30 cellular contexts compared by ENCODE assay signal in the genomic region with DNA sequence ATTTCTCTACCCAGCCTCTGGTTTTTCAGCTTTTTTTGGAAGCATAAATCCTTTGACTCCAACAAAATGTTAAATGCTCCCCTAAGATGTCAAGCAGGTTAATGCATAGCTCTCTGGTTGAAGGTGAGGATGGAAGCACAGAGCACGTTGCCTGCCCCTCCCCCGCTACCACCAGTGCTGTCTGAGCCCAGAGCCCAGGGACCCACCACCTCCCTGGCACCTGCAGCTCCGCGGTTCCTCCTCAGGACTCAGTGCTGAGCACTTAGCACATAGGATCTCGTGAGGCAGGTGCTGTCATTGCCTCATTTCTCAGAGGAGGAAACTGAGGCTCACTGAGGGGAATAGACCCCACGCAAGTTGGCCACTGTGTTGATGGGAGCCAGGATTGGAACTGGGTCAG. TPM values are rescaled to one million over a fixed set of nuclear protein-coding genes. Genes with fewer than 3 reads are reported as not detected.
"Had no signal": no experiment of that assay in that cellular context is flagged by ENCODE, and none has a peak within 500 bp of the region (broad histone marks: within the 10 kb centered on the region; RNA-seq: fewer than 3 reads in every experiment).

No MANE protein-coding gene starts in this region.

- H3K4me1 Mint-ChIP-seq: activated CD4-positive, alpha-beta memory T cell treated with anti-CD3 and anti-CD28 coated beads, Interleukin-2, amount 10 ng/mL, durations not matched to agents 7 days and 5 days; activated CD4-positive, alpha-beta T cell treated with anti-CD3 and anti-CD28 coated beads, Interleukin-2, amount 10 ng/mL, durations not matched to agents 7 days and 5 days; activated naive CD4-positive, alpha-beta T cell treated with anti-CD3 and anti-CD28 coated beads, Interleukin-2, amount 10 ng/mL, durations not matched to agents 7 days and 5 days; T-cell had no signal

- H3K36me3 ChIP-seq: gastrocnemius medialis had no signal

- ATAC-seq: activated naive CD4-positive, alpha-beta T cell treated with anti-CD3 and anti-CD28 coated beads, Interleukin-2, amount 50 U/mL, for 72 hours; activated T-cell treated with anti-CD3 and anti-CD28 coated beads, Interleukin-2, amount 50 U/mL, for 72 hours; body of pancreas; effector memory CD8-positive, alpha-beta T cell; foreskin keratinocyte; gastrocnemius medialis; heart right ventricle; T-cell had no signal

- H3K27me3 ChIP-seq: body of pancreas, esophagus muscularis mucosa, foreskin keratinocyte, gastrocnemius medialis, heart right ventricle had no signal

- H3K27ac ChIP-seq: body of pancreas, esophagus muscularis mucosa, foreskin keratinocyte, heart right ventricle had no signal

- H3K4me3 Mint-ChIP-seq: activated CD4-positive, alpha-beta memory T cell treated with anti-CD3 and anti-CD28 coated beads, Interleukin-2, amount 10 ng/mL, durations not matched to agents 7 days and 5 days; activated CD4-positive, alpha-beta T cell treated with anti-CD3 and anti-CD28 coated beads, Interleukin-2, amount 10 ng/mL, durations not matched to agents 7 days and 5 days; activated naive CD4-positive, alpha-beta T cell treated with anti-CD3 and anti-CD28 coated beads, Interleukin-2, amount 10 ng/mL, durations not matched to agents 7 days and 5 days; activated T-cell treated with anti-CD3 and anti-CD28 coated beads, Interleukin-2, amount 50 U/mL, for 24 hours; activated T-cell treated with anti-CD3 and anti-CD28 coated beads, Interleukin-2, amount 50 U/mL, for 72 hours; effector memory CD8-positive, alpha-beta T cell; T-cell; T-helper 1 cell treated with Interleukin-12 subunit alpha and Interleukin-12 subunit beta and Interleukin-4 antibody, amounts not matched to agents 30 μg/mL and 1 μg/mL, for 36 hours had no signal

- H3K27ac Mint-ChIP-seq: activated CD4-positive, alpha-beta memory T cell treated with anti-CD3 and anti-CD28 coated beads, Interleukin-2, amount 10 ng/mL, durations not matched to agents 7 days and 5 days; activated CD4-positive, alpha-beta T cell treated with anti-CD3 and anti-CD28 coated beads, Interleukin-2, amount 10 ng/mL, durations not matched to agents 7 days and 5 days; activated naive CD4-positive, alpha-beta T cell treated with anti-CD3 and anti-CD28 coated beads, Interleukin-2, amount 10 ng/mL, durations not matched to agents 7 days and 5 days; activated naive CD4-positive, alpha-beta T cell treated with anti-CD3 and anti-CD28 coated beads, Interleukin-2, amount 50 U/mL, for 72 hours; activated T-cell treated with anti-CD3 and anti-CD28 coated beads, Interleukin-2, amount 50 U/mL, for 24 hours; activated T-cell treated with anti-CD3 and anti-CD28 coated beads, Interleukin-2, amount 50 U/mL, for 72 hours; T-cell; T-helper 1 cell treated with Interleukin-12 subunit alpha and Interleukin-12 subunit beta and Interleukin-4 antibody, amounts not matched to agents 30 μg/mL and 1 μg/mL, for 36 hours had no signal

- H3K27me3 Mint-ChIP-seq: activated CD4-positive, alpha-beta memory T cell treated with anti-CD3 and anti-CD28 coated beads, Interleukin-2, amount 10 ng/mL, durations not matched to agents 7 days and 5 days; activated CD4-positive, alpha-beta T cell treated with anti-CD3 and anti-CD28 coated beads, Interleukin-2, amount 10 ng/mL, durations not matched to agents 7 days and 5 days; activated naive CD4-positive, alpha-beta T cell treated with anti-CD3 and anti-CD28 coated beads, Interleukin-2, amount 10 ng/mL, durations not matched to agents 7 days and 5 days; activated T-cell treated with anti-CD3 and anti-CD28 coated beads, Interleukin-2, amount 50 U/mL, for 24 hours; effector memory CD8-positive, alpha-beta T cell; T-cell had no signal

- H3K9me3 Mint-ChIP-seq: activated CD4-positive, alpha-beta memory T cell treated with anti-CD3 and anti-CD28 coated beads, Interleukin-2, amount 10 ng/mL, durations not matched to agents 7 days and 5 days; effector memory CD8-positive, alpha-beta T cell; T-helper 1 cell treated with Interleukin-12 subunit alpha and Interleukin-12 subunit beta and Interleukin-4 antibody, amounts not matched to agents 30 μg/mL and 1 μg/mL, for 36 hours had no signal

- H3K4me3 ChIP-seq: body of pancreas, esophagus muscularis mucosa, gastrocnemius medialis, heart right ventricle had no signal

- DNase-seq: activated CD4-positive, alpha-beta memory T cell treated with anti-CD3 and anti-CD28 coated beads, Interleukin-2, amount 10 ng/mL, durations not matched to agents 7 days and 5 days; activated CD4-positive, alpha-beta T cell treated with anti-CD3 and anti-CD28 coated beads for 1 hour; activated CD4-positive, alpha-beta T cell treated with anti-CD3 and anti-CD28 coated beads for 4 hours; activated CD4-positive, alpha-beta T cell treated with anti-CD3 and anti-CD28 coated beads, Interleukin-2, amount 10 ng/mL, durations not matched to agents 7 days and 5 days; activated CD4-positive, alpha-beta T cell treated with anti-CD3 and anti-CD28 coated beads, Interleukin-2, amount 50 U/mL, for 4 hours; activated CD8-positive, alpha-beta memory T cell treated with anti-CD3 and anti-CD28 coated beads, Interleukin-2, amount 50 U/mL, for 48 hours; activated gamma-delta T cell; activated naive CD4-positive, alpha-beta T cell; activated naive CD4-positive, alpha-beta T cell treated with anti-CD3 and anti-CD28 coated beads, Interleukin-2, amount 10 ng/mL, durations not matched to agents 7 days and 5 days; activated T-cell treated with anti-CD3 and anti-CD28 coated beads for 4 hours; activated T-cell treated with anti-CD3 and anti-CD28 coated beads, Interleukin-2, amount 50 U/mL, for 24 hours; activated T-cell treated with anti-CD3 and anti-CD28 coated beads, Interleukin-2, amount 50 U/mL, for 72 hours; amniotic stem cell; aorta; body of pancreas; caudate nucleus; cortex of kidney; dermis blood vessel endothelial cell; effector CD4-positive, alpha-beta T cell; effector memory CD8-positive, alpha-beta T cell; erythroblast; foreskin keratinocyte; gastrocnemius medialis; heart right ventricle; T-cell; T-helper 9 cell had no signal

- H3K9me3 ChIP-seq: gastrocnemius medialis had no signal

- FAIRE-seq: colon had no signal

- H3K4me1 ChIP-seq: body of pancreas had no signal

RNA-seq across cellular contexts. Expression of a gene that starts 48.6 kb away (rescaled TPM):
- total RNA-seq: body of pancreas, gastrocnemius medialis, T-cell had no signal
